Comparison of ENCODE assay signal across 8 cellular contexts in genomic region chr17:49730078-49730786, GRCh38. TPM values are rescaled to one million over a fixed set of nuclear protein-coding genes. Genes with fewer than 3 reads are reported as not detected.
DNase-seq lines count a peak whose midpoint lies in the region; ATAC-seq and TF ChIP-seq lines count a peak whose summit lies in the region.

No MANE protein-coding gene starts in this region.

- no peaks in the 10 kb centered on the region for H3K27me3 Mint-ChIP-seq in activated T-cell treated with anti-CD3 and anti-CD28 coated beads, Interleukin-2, amount 50 U/mL, for 72 hours (ENCODE audit: low read depth)

- no peak for DNase-seq in activated T-cell treated with anti-CD3 and anti-CD28 coated beads, Interleukin-2, amount 50 U/mL, for 72 hours
- no peak for DNase-seq in activated T-cell treated with anti-CD3 and anti-CD28 coated beads, Interleukin-2, amount 50 U/mL, for 1 hour
- DNase-seq in uterus (peak; percentile 90 to 91), T-helper 2 cell (no peak), NCI-H1436 (lab: John Stamatoyannopoulos, UW) (no peak)

- peaks cover 5% of the 10 kb centered on the region in 2 donors for H3K36me3 Mint-ChIP-seq in activated T-cell treated with anti-CD3 and anti-CD28 coated beads, Interleukin-2, amount 50 U/mL, for 72 hours (ENCODE audit: insufficient read depth in 2 of 2)

- no peak overlapping the region for H3K4me3 Mint-ChIP-seq in activated T-cell treated with anti-CD3 and anti-CD28 coated beads, Interleukin-2, amount 50 U/mL, for 72 hours

- H3K4me3 ChIP-seq in mucosa of rectum (ENCODE audit: low read length in 2 of 2) (no peak overlapping the region), uterus (no peak overlapping the region)

- no peak for TF ChIP-seq POLR2A in uterus (IDR thresholded peaks at IDR 0.05)

- intact Hi-C loops in uterus (cut with DNase I; ENCODE audit: low total_unique reads) = no loop called here

- TF ChIP-seq CTCF in uterus (IDR thresholded peaks at IDR 0.05) = no peak

- no peak for ATAC-seq in activated T-cell treated with anti-CD3 and anti-CD28 coated beads, Interleukin-2, amount 50 U/mL, for 72 hours (replicated peaks in 1 of 2)
- ATAC-seq in esophagus mucosa = peak; percentile 17
- ATAC-seq in GM21360 (IDR thresholded peaks at IDR 0.05; ENCODE audit: unreplicated experiment) = no peak

- H3K9me3 ChIP-seq in mucosa of rectum (ENCODE audit: control insufficient read depth in 2 of 2, low read length in 2 of 2) (no peaks in the 10 kb centered on the region), uterus (no peaks in the 10 kb centered on the region)

- H3K27ac ChIP-seq in mucosa of rectum (ENCODE audit: low read depth in 2 of 2, low read length in 2 of 2) (peak overlapping the region; percentile 51 to 71), uterus (peak overlapping the region; percentile 63 to 85)

- H3K9me3 Mint-ChIP-seq in activated T-cell treated with anti-CD3 and anti-CD28 coated beads, Interleukin-2, amount 50 U/mL, for 72 hours = peaks cover 0 to 2% of the 10 kb centered on the region in 2 donors

- H3K36me3 ChIP-seq in mucosa of rectum (ENCODE audit: control insufficient read depth in 2 of 2, insufficient read depth in 2 of 2, low read length in 2 of 2) (peaks cover 2 to 4% of the 10 kb centered on the region in 2 donors), uterus (no peaks in the 10 kb centered on the region)

- H3K27ac Mint-ChIP-seq in activated T-cell treated with anti-CD3 and anti-CD28 coated beads, Interleukin-2, amount 50 U/mL, for 72 hours = peak overlapping the region; percentile 65

- H3K9ac ChIP-seq in mucosa of rectum (ENCODE audit: low read depth in 1 of 2, low read length in 2 of 2) = no peak overlapping the region

- H3K4me1 Mint-ChIP-seq in activated T-cell treated with anti-CD3 and anti-CD28 coated beads, Interleukin-2, amount 50 U/mL, for 72 hours (ENCODE audit: low read depth) = peaks cover 37% of the 10 kb centered on the region

- peaks cover 3 to 12% of the 10 kb centered on the region in 2 donors for H3K4me1 ChIP-seq in mucosa of rectum (ENCODE audit: control insufficient read depth in 2 of 2, insufficient read depth in 2 of 2, low read length in 2 of 2)
- H3K4me1 ChIP-seq in uterus = peaks cover 11 to 18% of the 10 kb centered on the region in 2 donors

- H3K27me3 ChIP-seq in mucosa of rectum (ENCODE audit: control insufficient read depth in 2 of 2, insufficient read depth in 2 of 2, low read length in 2 of 2) (no peaks in the 10 kb centered on the region), uterus (no peaks in the 10 kb centered on the region)

RNA-seq across cellular contexts. Expression of gene SLC35B1, which starts 22.5 kb away (rescaled TPM):
- 10 to 100 TPM; 62.6 to 73.9 TPM for total RNA-seq in activated T-cell treated with anti-CD3 and anti-CD28 coated beads, Interleukin-2, amount 50 U/mL, for 72 hours
- 37.2 TPM for total RNA-seq in esophagus mucosa
- total RNA-seq in uterus = 10 to 100 TPM; 23.6 to 49.1 (median 36.3) TPM

RNA-seq across cellular contexts. Expression of gene FAM117A, which starts 33.7 kb away (rescaled TPM):
- total RNA-seq in activated T-cell treated with anti-CD3 and anti-CD28 coated beads, Interleukin-2, amount 50 U/mL, for 72 hours = 10 to 100 TPM; 19.5 to 29.3 TPM
- total RNA-seq in esophagus mucosa (3.9 TPM), uterus (10 to 100 TPM in 3 of 4 donors, 1 to 10 TPM in 1; 2.6 to 40.2 (median 19.5) TPM)

RNA-seq across cellular contexts. Expression of gene SPOP, which starts 52.3 kb away (rescaled TPM):
- 10 to 100 TPM; 77.8 to 82.2 TPM for total RNA-seq in activated T-cell treated with anti-CD3 and anti-CD28 coated beads, Interleukin-2, amount 50 U/mL, for 72 hours
- 27.9 TPM for total RNA-seq in esophagus mucosa
- 100 to 1,000 TPM in 2 of 4 donors, 10 to 100 TPM in 2; 44.3 to 147 (median 99.0) TPM for total RNA-seq in uterus

RNA-seq across cellular contexts. Expression of gene KAT7, which starts 58.2 kb away (rescaled TPM):
- total RNA-seq in activated T-cell treated with anti-CD3 and anti-CD28 coated beads, Interleukin-2, amount 50 U/mL, for 72 hours = 10 to 100 TPM; 83.9 to 85.9 TPM
- total RNA-seq in esophagus mucosa = 33.7 TPM
- total RNA-seq in uterus = 100 to 1,000 TPM in 1 of 4 donors, 10 to 100 TPM in 3; 16.8 to 117 (median 40.8) TPM

Comparison
In these comparisons a context has a peak if more than half of its experiments do, and no peak if none do; other contexts are left out.
1. DNase-seq: peak in uterus (2 of 2); none in activated T-cell treated with anti-CD3 and anti-CD28 coated beads, Interleukin-2, amount 50 U/mL, for 72 hours (0 of 2), activated T-cell treated with anti-CD3 and anti-CD28 coated beads, Interleukin-2, amount 50 U/mL, for 1 hour (single experiment), T-helper 2 cell (0 of 5) and NCI-H1436 (single experiment).